In the genomic region with DNA sequence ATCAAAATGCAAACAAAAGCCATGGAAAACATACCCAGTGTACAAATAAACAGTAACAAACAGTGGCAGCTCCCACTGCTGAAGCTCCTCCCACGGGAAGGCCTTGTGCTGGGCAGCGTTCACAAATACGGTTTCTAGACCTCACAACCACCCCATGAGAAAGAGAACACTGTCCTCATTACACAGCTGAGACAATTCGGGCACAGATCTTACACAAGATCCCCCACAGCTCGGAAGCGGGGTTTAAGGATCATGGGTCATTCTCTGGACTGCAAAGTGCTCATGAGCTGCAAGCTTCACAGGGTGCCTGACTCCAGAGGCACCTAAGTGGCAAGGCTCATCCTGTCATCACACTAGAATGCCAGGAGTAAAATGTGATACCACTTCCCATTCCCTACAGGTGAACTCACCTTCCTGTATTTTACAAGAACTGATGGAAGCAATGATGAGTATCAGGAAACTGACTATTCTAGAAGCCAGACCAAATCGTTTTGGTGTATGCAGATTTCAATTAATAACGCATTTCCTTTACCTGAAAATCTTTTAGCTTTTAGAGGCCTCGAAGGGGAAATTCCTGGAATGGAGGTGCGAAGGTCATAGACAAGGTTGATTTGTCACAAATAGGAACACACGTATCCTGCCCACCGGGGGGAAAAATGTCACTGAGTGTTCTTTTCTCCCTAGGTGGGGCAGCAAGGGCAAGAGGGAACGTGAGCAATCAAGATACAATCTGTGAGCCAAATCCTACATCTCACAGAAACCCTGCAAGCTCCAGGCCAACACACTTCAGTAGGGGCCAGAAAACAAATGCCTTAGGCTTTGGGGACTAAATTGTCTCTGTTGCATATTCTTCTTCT, we compare ENCODE assay signal across 13 cellular contexts. TPM values are rescaled to one million over a fixed set of nuclear protein-coding genes. Genes with fewer than 3 reads are reported as not detected.
DNase-seq lines count a peak whose midpoint lies in the region; ATAC-seq and TF ChIP-seq lines count a peak whose summit lies in the region.
"Had no signal": no experiment of that assay in that cellular context is flagged by ENCODE, and none has a peak within 500 bp of the region (broad histone marks: within the 10 kb centered on the region; RNA-seq: fewer than 3 reads in every experiment).

No MANE protein-coding gene starts in this region.

- no peak for DNase-seq in activated CD4-positive, alpha-beta memory T cell treated with anti-CD3 and anti-CD28 coated beads for 36 hours
- DNase-seq in activated CD4-positive, alpha-beta memory T cell treated with anti-CD3 and anti-CD28 coated beads, Interleukin-2, amount 10 ng/mL, durations not matched to agents 7 days and 5 days, result no peak
- DNase-seq in astrocyte of the spinal cord (ENCODE audit: low read depth, low spot score) (peak; percentile 28), kidney glomerular epithelial cell (lab: John Stamatoyannopoulos, UW) (peak; percentile 21), stomach (no peak), GM19238 (ENCODE audit: insufficient read length, low spot score) (no peak), prostate gland (ENCODE audit: low spot score) (no peak)
- DNase-seq: activated CD4-positive, alpha-beta T cell treated with anti-CD3 and anti-CD28 coated beads, Interleukin-2, amount 50 U/mL, for 48 hours; H7; NCI-H446 treated with DMSO at 0.1 percent for 48 hours; SHP77 treated with DMSO at 0.1 percent for 48 hours; stimulated activated naive CD8-positive, alpha-beta T cell treated with anti-CD3 and anti-CD28 coated beads, Interleukin-15, amount 100 ng/mL, for 72 hours had no signal

- H3K9me3 Mint-ChIP-seq in activated CD4-positive, alpha-beta memory T cell treated with anti-CD3 and anti-CD28 coated beads for 36 hours, result no peaks in the 10 kb centered on the region
- H3K9me3 Mint-ChIP-seq in activated CD4-positive, alpha-beta memory T cell treated with anti-CD3 and anti-CD28 coated beads, Interleukin-2, amount 10 ng/mL, durations not matched to agents 7 days and 5 days, result no peaks in the 10 kb centered on the region
- H3K9me3 Mint-ChIP-seq: stimulated activated naive CD8-positive, alpha-beta T cell treated with anti-CD3 and anti-CD28 coated beads, Interleukin-15, amount 100 ng/mL, for 72 hours had no signal

- TF ChIP-seq CTCF in astrocyte of the spinal cord (IDR thresholded peaks at IDR 0.05; ENCODE audit: low read depth, low read length) (no peak), stomach (IDR thresholded peaks at IDR 0.05) (no peak), prostate gland (IDR thresholded peaks at IDR 0.05) (no peak)

- H3K4me1 ChIP-seq in stomach, result peaks cover 50 to 95% (median 78%) of the 10 kb centered on the region in 4 donors
- peaks cover 13% of the 10 kb centered on the region for H3K4me1 ChIP-seq in prostate gland (replicated peaks)

- intact Hi-C loops in activated CD4-positive, alpha-beta memory T cell treated with anti-CD3 and anti-CD28 coated beads for 36 hours (cut with micrococcal nuclease), result no loop called here
- intact Hi-C loops in stomach (cut with DNase I; ENCODE audit: low total_unique reads), result no loop called here
- intact Hi-C loops in prostate gland (cut with DNase I), result no loop called here

- CTCF ChIA-PET in activated CD4-positive, alpha-beta memory T cell treated with anti-CD3 and anti-CD28 coated beads for 36 hours (lab: Charles Lee), result interaction anchor here (0.7 to 1.4 kb wide), 5 partner anchors 10 to 118 kb away, joined by 3 to 4 read pairs (median 3); no protein-coding TSS in a partner anchor
- CTCF ChIA-PET in activated CD4-positive, alpha-beta memory T cell treated with anti-CD3 and anti-CD28 coated beads, Interleukin-2, amount 10 ng/mL, durations not matched to agents 7 days and 5 days (lab: Charles Lee), result no interaction called here

- H3K4me1 Mint-ChIP-seq in activated CD4-positive, alpha-beta memory T cell treated with anti-CD3 and anti-CD28 coated beads for 36 hours (ENCODE audit: low read depth), result peaks cover 91% of the 10 kb centered on the region
- peaks cover 87% of the 10 kb centered on the region for H3K4me1 Mint-ChIP-seq in activated CD4-positive, alpha-beta memory T cell treated with anti-CD3 and anti-CD28 coated beads, Interleukin-2, amount 10 ng/mL, durations not matched to agents 7 days and 5 days

- no peak for TF ChIP-seq EP300 in stomach (IDR thresholded peaks at IDR 0.05)

- peaks cover 17% of the 10 kb centered on the region for H3K36me3 Mint-ChIP-seq in activated CD4-positive, alpha-beta memory T cell treated with anti-CD3 and anti-CD28 coated beads for 36 hours
- peaks cover 51% of the 10 kb centered on the region for H3K36me3 Mint-ChIP-seq in activated CD4-positive, alpha-beta memory T cell treated with anti-CD3 and anti-CD28 coated beads, Interleukin-2, amount 10 ng/mL, durations not matched to agents 7 days and 5 days (ENCODE audit: low read depth)

- H3K27me3 ChIP-seq in stomach (no peaks in the 10 kb centered on the region), prostate gland (replicated peaks; ENCODE audit: insufficient read depth) (no peaks in the 10 kb centered on the region)

- WGBS in stomach, 5 donors, result 40 to 55% (median 49%) methylated on average over 12 to 13 of the region's 13 CpGs
- WGBS in prostate gland, result 46% methylated on average over 13 of the region's 13 CpGs

- no peaks in the 10 kb centered on the region for H3K27me3 Mint-ChIP-seq in activated CD4-positive, alpha-beta memory T cell treated with anti-CD3 and anti-CD28 coated beads for 36 hours
- no peaks in the 10 kb centered on the region for H3K27me3 Mint-ChIP-seq in activated CD4-positive, alpha-beta memory T cell treated with anti-CD3 and anti-CD28 coated beads, Interleukin-2, amount 10 ng/mL, durations not matched to agents 7 days and 5 days
- H3K27me3 Mint-ChIP-seq: stimulated activated naive CD8-positive, alpha-beta T cell treated with anti-CD3 and anti-CD28 coated beads, Interleukin-15, amount 100 ng/mL, for 72 hours had no signal

- H3K36me3 ChIP-seq in stomach (peaks cover 0 to 10% (median 2%) of the 10 kb centered on the region in 4 donors), prostate gland (no peaks in the 10 kb centered on the region)

- H3K9me3 ChIP-seq in stomach, result no peaks in the 10 kb centered on the region
- H3K9me3 ChIP-seq in prostate gland, result no peaks in the 10 kb centered on the region

- ATAC-seq in HG03039 (IDR thresholded peaks at IDR 0.05; ENCODE audit: unreplicated experiment), result no peak
- ATAC-seq: stimulated activated naive CD8-positive, alpha-beta T cell treated with anti-CD3 and anti-CD28 coated beads, Interleukin-15, amount 100 ng/mL, for 72 hours had no signal

- H3K27ac ChIP-seq in stomach (peak overlapping the region in 3 of 5 donors; percentile 5 to 39 (median 32)), prostate gland (peak overlapping the region in 1 of 2 donors; percentile 38)

- POLR2A ChIA-PET in activated CD4-positive, alpha-beta memory T cell treated with anti-CD3 and anti-CD28 coated beads for 36 hours (lab: Charles Lee), result interaction anchor here (1.0 kb wide), 1 partner anchor 12 kb away, joined by 3 read pairs; no protein-coding TSS in a partner anchor
- POLR2A ChIA-PET in activated CD4-positive, alpha-beta memory T cell treated with anti-CD3 and anti-CD28 coated beads, Interleukin-2, amount 10 ng/mL, durations not matched to agents 7 days and 5 days (lab: Charles Lee), result interaction anchor here (1.2 to 3.5 kb wide), 4 partner anchors 8 to 29 kb away, joined by 3 to 16 read pairs (median 4); no protein-coding TSS in a partner anchor

- peak overlapping the region; percentile 74 for H3K27ac Mint-ChIP-seq in activated CD4-positive, alpha-beta memory T cell treated with anti-CD3 and anti-CD28 coated beads for 36 hours
- no peak overlapping the region for H3K27ac Mint-ChIP-seq in activated CD4-positive, alpha-beta memory T cell treated with anti-CD3 and anti-CD28 coated beads, Interleukin-2, amount 10 ng/mL, durations not matched to agents 7 days and 5 days

- H3K4me3 ChIP-seq in astrocyte of the spinal cord (ENCODE audit: low read depth, low read length), result no peak overlapping the region
- H3K4me3 ChIP-seq in stomach, result no peak overlapping the region
- H3K4me3 ChIP-seq in prostate gland, result no peak overlapping the region

- TF ChIP-seq POLR2A in stomach (IDR thresholded peaks at IDR 0.05) (no peak), prostate gland (IDR thresholded peaks at IDR 0.05) (no peak)

- H3K4me3 Mint-ChIP-seq in activated CD4-positive, alpha-beta memory T cell treated with anti-CD3 and anti-CD28 coated beads for 36 hours, result no peak overlapping the region
- no peak overlapping the region for H3K4me3 Mint-ChIP-seq in activated CD4-positive, alpha-beta memory T cell treated with anti-CD3 and anti-CD28 coated beads, Interleukin-2, amount 10 ng/mL, durations not matched to agents 7 days and 5 days

- in situ Hi-C loops in astrocyte of the spinal cord (cut with HindIII; ENCODE audit: low sequenced_read_pairs), result no loop called here

RNA-seq across cellular contexts. Expression of a gene that starts 41.2 kb away (rescaled TPM):
- 100 to 1,000 TPM; 176 to 178 TPM for total RNA-seq in activated CD4-positive, alpha-beta memory T cell treated with anti-CD3 and anti-CD28 coated beads for 36 hours
- total RNA-seq in activated CD4-positive, alpha-beta memory T cell treated with anti-CD3 and anti-CD28 coated beads, Interleukin-2, amount 10 ng/mL, durations not matched to agents 7 days and 5 days, result 100 to 1,000 TPM; 189 to 204 TPM
- total RNA-seq in stomach (100 to 1,000 TPM in 1 of 5 donors, 10 to 100 TPM in 4; 33.0 to 104 (median 58.9) TPM), prostate gland (100 to 1,000 TPM in 1 of 2 donors, 10 to 100 TPM in 1; 80.5 to 187 TPM)
- 100 to 1,000 TPM in 1 of 3 donors, 10 to 100 TPM in 2; 59.2 to 139 (median 59.8) TPM for polyA plus RNA-seq in stomach

Comparison
In these comparisons a context has a peak if more than half of its experiments do, and no peak if none do; other contexts are left out.
1. DNase-seq: peak in astrocyte of the spinal cord (single experiment) and kidney glomerular epithelial cell (single experiment); none in activated CD4-positive, alpha-beta memory T cell treated with anti-CD3 and anti-CD28 coated beads for 36 hours (single experiment), activated CD4-positive, alpha-beta memory T cell treated with anti-CD3 and anti-CD28 coated beads, Interleukin-2, amount 10 ng/mL, durations not matched to agents 7 days and 5 days (single experiment), stomach (single experiment), GM19238 (single experiment) and prostate gland (single experiment).